ENCODE assay signal across 24 cellular contexts in genomic region chr4:42712854-42713253, GRCh38.
"Had no signal": no experiment of that assay in that cellular context is flagged by ENCODE, and none has a peak within 500 bp of the region (broad histone marks: within the 10 kb centered on the region; RNA-seq: fewer than 3 reads in every experiment).

No MANE protein-coding gene starts in this region.

- H3K4me1 Mint-ChIP-seq: activated CD4-positive, alpha-beta memory T cell treated with anti-CD3 and anti-CD28 coated beads, Interleukin-2, amount 10 ng/mL, durations not matched to agents 7 days and 5 days; activated CD4-positive, alpha-beta T cell treated with anti-CD3 and anti-CD28 coated beads, Interleukin-2, amount 10 ng/mL, durations not matched to agents 7 days and 5 days; activated naive CD4-positive, alpha-beta T cell treated with anti-CD3 and anti-CD28 coated beads, Interleukin-2, amount 10 ng/mL, durations not matched to agents 7 days and 5 days had no signal

- DNase-seq: activated CD4-positive, alpha-beta memory T cell treated with anti-CD3 and anti-CD28 coated beads, Interleukin-2, amount 10 ng/mL, durations not matched to agents 7 days and 5 days; activated CD4-positive, alpha-beta T cell treated with anti-CD3 and anti-CD28 coated beads for 1 hour; activated CD4-positive, alpha-beta T cell treated with anti-CD3 and anti-CD28 coated beads for 4 hours; activated CD4-positive, alpha-beta T cell treated with anti-CD3 and anti-CD28 coated beads, Interleukin-2, amount 10 ng/mL, durations not matched to agents 7 days and 5 days; activated CD4-positive, alpha-beta T cell treated with anti-CD3 and anti-CD28 coated beads, Interleukin-2, amount 50 U/mL, for 4 hours; activated CD8-positive, alpha-beta memory T cell treated with anti-CD3 and anti-CD28 coated beads, Interleukin-2, amount 50 U/mL, for 48 hours; activated gamma-delta T cell; activated naive CD4-positive, alpha-beta T cell; activated naive CD4-positive, alpha-beta T cell treated with anti-CD3 and anti-CD28 coated beads, Interleukin-2, amount 10 ng/mL, durations not matched to agents 7 days and 5 days; activated naive CD8-positive, alpha-beta T cell treated with anti-CD3 and anti-CD28 coated beads, Interleukin-2, amount 10 ng/mL, durations not matched to agents 7 days and 5 days; activated T-cell treated with anti-CD3 and anti-CD28 coated beads for 4 hours; activated T-cell treated with anti-CD3 and anti-CD28 coated beads, Interleukin-2, amount 50 U/mL, for 24 hours; activated T-cell treated with anti-CD3 and anti-CD28 coated beads, Interleukin-2, amount 50 U/mL, for 72 hours; brain microvascular endothelial cell; dermis blood vessel endothelial cell; effector CD4-positive, alpha-beta T cell; effector memory CD8-positive, alpha-beta T cell; erythroblast; foreskin keratinocyte; gastrocnemius medialis; heart right ventricle; T-helper 2 cell had no signal

- H3K9me3 Mint-ChIP-seq: activated CD4-positive, alpha-beta memory T cell treated with anti-CD3 and anti-CD28 coated beads, Interleukin-2, amount 10 ng/mL, durations not matched to agents 7 days and 5 days; activated CD4-positive, alpha-beta T cell treated with anti-CD3 and anti-CD28 coated beads, Interleukin-2, amount 10 ng/mL, durations not matched to agents 7 days and 5 days; activated naive CD4-positive, alpha-beta T cell treated with anti-CD3 and anti-CD28 coated beads, Interleukin-2, amount 10 ng/mL, durations not matched to agents 7 days and 5 days; activated naive CD4-positive, alpha-beta T cell treated with anti-CD3 and anti-CD28 coated beads, Interleukin-2, amount 50 U/mL, for 72 hours; activated naive CD8-positive, alpha-beta T cell treated with anti-CD3 and anti-CD28 coated beads, Interleukin-2, amount 10 ng/mL, durations not matched to agents 7 days and 5 days; activated T-cell treated with anti-CD3 and anti-CD28 coated beads, Interleukin-2, amount 50 U/mL, for 24 hours; activated T-cell treated with anti-CD3 and anti-CD28 coated beads, Interleukin-2, amount 50 U/mL, for 72 hours; central memory CD8-positive, alpha-beta T cell; effector memory CD8-positive, alpha-beta T cell had no signal

- H3K4me3 Mint-ChIP-seq: activated CD4-positive, alpha-beta memory T cell treated with anti-CD3 and anti-CD28 coated beads, Interleukin-2, amount 10 ng/mL, durations not matched to agents 7 days and 5 days; activated CD4-positive, alpha-beta T cell treated with anti-CD3 and anti-CD28 coated beads, Interleukin-2, amount 10 ng/mL, durations not matched to agents 7 days and 5 days; activated naive CD4-positive, alpha-beta T cell treated with anti-CD3 and anti-CD28 coated beads, Interleukin-2, amount 10 ng/mL, durations not matched to agents 7 days and 5 days; activated naive CD8-positive, alpha-beta T cell treated with anti-CD3 and anti-CD28 coated beads, Interleukin-2, amount 10 ng/mL, durations not matched to agents 7 days and 5 days; activated T-cell treated with anti-CD3 and anti-CD28 coated beads, Interleukin-2, amount 50 U/mL, for 24 hours; activated T-cell treated with anti-CD3 and anti-CD28 coated beads, Interleukin-2, amount 50 U/mL, for 72 hours; central memory CD8-positive, alpha-beta T cell; effector memory CD8-positive, alpha-beta T cell had no signal

- H3K27ac Mint-ChIP-seq: activated CD4-positive, alpha-beta memory T cell treated with anti-CD3 and anti-CD28 coated beads, Interleukin-2, amount 10 ng/mL, durations not matched to agents 7 days and 5 days; activated CD4-positive, alpha-beta T cell treated with anti-CD3 and anti-CD28 coated beads, Interleukin-2, amount 10 ng/mL, durations not matched to agents 7 days and 5 days; activated naive CD4-positive, alpha-beta T cell treated with anti-CD3 and anti-CD28 coated beads, Interleukin-2, amount 10 ng/mL, durations not matched to agents 7 days and 5 days; activated naive CD4-positive, alpha-beta T cell treated with anti-CD3 and anti-CD28 coated beads, Interleukin-2, amount 50 U/mL, for 72 hours; activated naive CD8-positive, alpha-beta T cell treated with anti-CD3 and anti-CD28 coated beads, Interleukin-2, amount 10 ng/mL, durations not matched to agents 7 days and 5 days; activated T-cell treated with anti-CD3 and anti-CD28 coated beads, Interleukin-2, amount 50 U/mL, for 24 hours; activated T-cell treated with anti-CD3 and anti-CD28 coated beads, Interleukin-2, amount 50 U/mL, for 72 hours; effector memory CD8-positive, alpha-beta T cell had no signal

- H3K36me3 Mint-ChIP-seq: activated naive CD4-positive, alpha-beta T cell treated with anti-CD3 and anti-CD28 coated beads, Interleukin-2, amount 10 ng/mL, durations not matched to agents 7 days and 5 days; activated naive CD4-positive, alpha-beta T cell treated with anti-CD3 and anti-CD28 coated beads, Interleukin-2, amount 50 U/mL, for 72 hours; activated naive CD8-positive, alpha-beta T cell treated with anti-CD3 and anti-CD28 coated beads, Interleukin-2, amount 10 ng/mL, durations not matched to agents 7 days and 5 days had no signal

- H3K27me3 Mint-ChIP-seq: activated naive CD4-positive, alpha-beta T cell treated with anti-CD3 and anti-CD28 coated beads, Interleukin-2, amount 10 ng/mL, durations not matched to agents 7 days and 5 days had no signal
